8 cellular contexts compared by ENCODE assay signal in the genomic region with DNA sequence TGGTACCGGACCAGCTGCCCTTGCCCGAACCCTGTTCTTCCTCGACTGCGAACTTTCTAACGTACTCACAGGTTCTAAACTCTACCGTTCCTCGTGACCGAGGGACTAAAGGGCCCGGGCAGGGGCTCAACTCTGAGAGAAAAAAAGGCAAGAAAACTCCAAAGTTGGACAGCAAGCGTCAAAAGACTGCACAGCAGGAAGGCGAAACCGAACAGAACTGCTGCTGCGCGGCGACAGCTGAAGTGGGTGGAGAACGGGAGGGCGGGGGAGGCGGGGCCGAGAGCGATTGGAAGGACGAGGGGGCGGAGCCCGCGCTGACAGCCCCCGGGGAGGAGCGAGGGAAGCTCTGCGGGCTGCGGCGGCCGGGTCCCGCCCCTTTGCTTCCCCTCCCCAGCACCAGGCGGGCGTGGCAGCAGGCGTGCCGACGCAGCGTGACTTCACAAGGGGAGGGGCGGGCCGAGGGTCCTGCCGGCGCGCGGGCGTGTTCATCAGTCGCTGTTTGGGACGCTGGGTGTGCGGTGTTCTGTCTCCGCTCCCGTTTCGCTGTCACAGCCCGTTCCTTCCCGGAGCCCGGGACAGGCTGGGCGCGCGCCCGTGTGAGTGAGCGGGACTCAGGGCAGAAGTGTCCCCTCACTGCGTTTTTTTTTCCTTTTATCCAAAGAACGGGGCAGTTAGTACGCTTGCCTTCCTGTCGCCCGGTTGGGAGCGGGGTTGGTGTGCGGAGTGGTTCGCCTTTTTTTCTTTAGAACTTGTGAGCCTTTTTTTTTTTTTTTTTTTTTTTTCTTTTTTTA. TPM values are rescaled to one million over a fixed set of nuclear protein-coding genes. Genes with fewer than 3 reads are reported as not detected.
DNase-seq lines count a peak whose midpoint lies in the region; ATAC-seq and TF ChIP-seq lines count a peak whose summit lies in the region.

A gene with protein sequence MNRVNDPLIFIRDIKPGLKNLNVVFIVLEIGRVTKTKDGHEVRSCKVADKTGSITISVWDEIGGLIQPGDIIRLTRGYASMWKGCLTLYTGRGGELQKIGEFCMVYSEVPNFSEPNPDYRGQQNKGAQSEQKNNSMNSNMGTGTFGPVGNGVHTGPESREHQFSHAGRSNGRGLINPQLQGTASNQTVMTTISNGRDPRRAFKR (plus strand): TSS at position 491 of the 791 bp plus-strand sequence. CDS start 479 bp downstream, outside the sequence.

- H3K27ac Mint-ChIP-seq in activated CD4-positive, alpha-beta T cell treated with anti-CD3 and anti-CD28 coated beads for 36 hours: peak within 1 kb of the TSS; percentile 99
- peak within 1 kb of the TSS; percentile 100 for H3K27ac Mint-ChIP-seq in chondrocyte (ENCODE audit: unreplicated experiment)

- TF ChIP-seq CTCF in BJ (IDR thresholded peaks at IDR 0.05; ENCODE audit: insufficient read depth, low read depth, low read length) (no peak), chondrocyte (IDR thresholded peaks at IDR 0.05) (no peak)

- peaks cover 45% of the 10 kb centered on the region for H3K4me1 Mint-ChIP-seq in activated CD4-positive, alpha-beta T cell treated with anti-CD3 and anti-CD28 coated beads for 36 hours
- peaks cover 56% of the 10 kb centered on the region for H3K4me1 Mint-ChIP-seq in chondrocyte (ENCODE audit: low read depth)

- POLR2A ChIA-PET in BJ (lab: Charles Lee): interaction anchor here (0.5 to 1.7 kb wide), 16 partner anchors 8 to 213 kb away, joined by 3 to 17 read pairs (median 4); no protein-coding TSS in a partner anchor
- POLR2A ChIA-PET in activated CD4-positive, alpha-beta T cell treated with anti-CD3 and anti-CD28 coated beads for 36 hours (lab: Charles Lee): interaction anchor here (0.6 to 1.6 kb wide), 19 partner anchors 9 to 796 kb away, joined by 3 to 27 read pairs (median 3); no protein-coding TSS in a partner anchor

- intact Hi-C loops in activated CD4-positive, alpha-beta T cell treated with anti-CD3 and anti-CD28 coated beads for 36 hours (cut with DNase I, micrococcal nuclease): loop anchor here (1.0 to 5.0 kb wide), 12 partner anchors 40 to 956 kb away; partner anchors contain the start of gene GLS (in 1 of the 2)

- no peaks in the 10 kb centered on the region for H3K27me3 Mint-ChIP-seq in activated CD4-positive, alpha-beta T cell treated with anti-CD3 and anti-CD28 coated beads for 36 hours
- no peaks in the 10 kb centered on the region for H3K27me3 Mint-ChIP-seq in chondrocyte (ENCODE audit: low read depth)

- H3K9me3 Mint-ChIP-seq in activated CD4-positive, alpha-beta T cell treated with anti-CD3 and anti-CD28 coated beads for 36 hours (ENCODE audit: low read depth): peaks cover 3% of the 10 kb centered on the region
- no peaks in the 10 kb centered on the region for H3K9me3 Mint-ChIP-seq in chondrocyte (ENCODE audit: low read depth)

- ATAC-seq in HG03457 (IDR thresholded peaks at IDR 0.05; ENCODE audit: unreplicated experiment): peak; percentile 58
- peak; percentile 79 for ATAC-seq in activated CD4-positive, alpha-beta T cell treated with anti-CD3 and anti-CD28 coated beads for 36 hours

- CTCF ChIA-PET in BJ (lab: Yijun Ruan, JAX): interaction anchor here (0.8 to 2.8 kb wide), 5 partner anchors 14 to 169 kb away, joined by 3 to 11 read pairs (median 4); partner anchors contain the start of gene CAVIN2
- CTCF ChIA-PET in activated CD4-positive, alpha-beta T cell treated with anti-CD3 and anti-CD28 coated beads for 36 hours (lab: Charles Lee): interaction anchor here (0.8 to 1.9 kb wide), 5 partner anchors 10 to 111 kb away, joined by 3 to 8 read pairs (median 3); no protein-coding TSS in a partner anchor

- H3K4me3 ChIP-seq in BJ (ENCODE audit: low read depth, low read length): peak within 1 kb of the TSS; percentile 76

- peak; percentile 84 for DNase-seq in BJ (ENCODE audit: low read depth)
- DNase-seq in GM19240 (ENCODE audit: insufficient read length, low spot score): peak; percentile 31
- DNase-seq in NCI-H524 treated with DMSO at 0.1 percent for 48 hours (lab: John Stamatoyannopoulos, UW): peak; percentile 84
- peak; percentile 100 for DNase-seq in activated CD4-positive, alpha-beta T cell treated with anti-CD3 and anti-CD28 coated beads for 36 hours
- DNase-seq in chondrocyte (ENCODE audit: low spot score): peak; percentile 99
- DNase-seq in kidney glomerular epithelial cell (lab: John Stamatoyannopoulos, UW): peak; percentile 98
- DNase-seq in stimulated activated CD4-positive, alpha-beta T cell treated with anti-CD3 and anti-CD28 coated beads, Interleukin-15, amount 100 ng/mL, for 48 hours (ENCODE audit: low read depth in 2 of 2): peak; percentile 97

- H3K4me3 Mint-ChIP-seq in activated CD4-positive, alpha-beta T cell treated with anti-CD3 and anti-CD28 coated beads for 36 hours: peak within 1 kb of the TSS; percentile 97
- peak within 1 kb of the TSS; percentile 99 for H3K4me3 Mint-ChIP-seq in chondrocyte (ENCODE audit: unreplicated experiment)

- H3K36me3 ChIP-seq in BJ (ENCODE audit: control insufficient read depth, insufficient read depth, low read length): peaks cover 2% of the 10 kb centered on the region; the same call in 1 of the 2 replicates

- no peaks in the 10 kb centered on the region for H3K27me3 ChIP-seq in BJ (ENCODE audit: control insufficient read depth, insufficient read depth, low read length)

- H3K36me3 Mint-ChIP-seq in activated CD4-positive, alpha-beta T cell treated with anti-CD3 and anti-CD28 coated beads for 36 hours (ENCODE audit: low read depth): peaks cover 37% of the 10 kb centered on the region
- H3K36me3 Mint-ChIP-seq in chondrocyte (ENCODE audit: low read depth): peaks cover 4% of the 10 kb centered on the region

RNA-seq across cellular contexts. Expression of the gene that starts here (rescaled TPM):
- 63.8 and 93.7 TPM in 2 replicates for polyA plus RNA-seq in BJ (2011; rRNA removed)
- 43.8 and 53.6 TPM in 2 replicates for polyA minus RNA-seq in BJ (2011; rRNA and poly(A)+ RNA removed)
- 10 to 100 TPM; 52.4 to 53.9 TPM for total RNA-seq in activated CD4-positive, alpha-beta T cell treated with anti-CD3 and anti-CD28 coated beads for 36 hours
- total RNA-seq in chondrocyte: 16.1 to 18.5 TPM (median 17.5 TPM) in 3 replicates

Comparison
In these comparisons a context has a peak if more than half of its experiments do, and no peak if none do; other contexts are left out.
1. Peak in every context shown above with its lines: DNase-seq, ATAC-seq and H3K4me3 ChIP-seq.
2. DNase-seq: peak in every context shown above with its lines; median percentile 100 in activated CD4-positive, alpha-beta T cell treated with anti-CD3 and anti-CD28 coated beads for 36 hours; 99 in chondrocyte; 98 in kidney glomerular epithelial cell; 97 in stimulated activated CD4-positive, alpha-beta T cell treated with anti-CD3 and anti-CD28 coated beads, Interleukin-15, amount 100 ng/mL, for 48 hours; 84 in BJ; 84 in NCI-H524 treated with DMSO at 0.1 percent for 48 hours; 31 in GM19240.